8 cellular contexts compared by ENCODE assay signal in the genomic region with DNA sequence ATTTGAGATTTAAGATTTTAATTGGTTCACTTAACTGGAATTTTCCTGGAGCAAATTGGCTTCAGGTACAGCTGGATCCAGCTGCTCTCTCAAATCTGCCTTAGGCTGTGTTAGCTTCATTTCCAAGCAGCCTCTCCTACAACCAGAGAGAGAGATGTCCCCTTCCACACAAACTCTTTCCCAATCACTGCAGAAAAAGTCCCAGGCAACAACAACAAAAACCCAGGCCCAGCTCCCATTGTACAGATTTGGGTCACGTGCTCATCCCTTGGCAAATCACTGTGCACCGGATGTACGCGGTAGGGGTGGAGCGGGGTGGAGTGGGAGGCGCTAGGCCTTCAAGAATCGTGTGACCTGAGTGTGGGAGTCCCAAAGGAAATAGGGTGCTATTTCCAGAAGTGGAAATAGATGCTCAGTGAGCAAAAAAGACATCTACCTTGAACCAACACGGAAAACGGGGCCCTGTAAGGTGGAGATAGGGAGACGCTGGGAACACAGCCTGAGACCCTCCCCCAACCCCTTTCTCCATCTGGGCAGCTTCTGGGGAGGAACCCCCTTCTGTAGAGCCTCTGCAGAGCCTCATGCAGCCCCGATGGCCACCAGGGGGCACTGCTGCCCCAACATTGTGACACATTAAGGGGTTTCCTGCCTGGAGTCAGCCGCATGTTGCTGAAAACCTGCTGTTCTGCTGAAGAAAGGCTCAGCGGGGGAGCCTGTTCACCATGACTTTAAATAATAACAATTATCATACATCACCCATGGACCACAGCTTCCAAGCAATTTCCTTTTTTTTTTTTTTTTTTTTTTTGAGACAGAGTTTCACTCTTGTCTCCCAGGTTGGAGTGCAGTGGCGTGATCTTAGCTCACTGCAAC. TPM values are rescaled to one million over a fixed set of nuclear protein-coding genes. Genes with fewer than 3 reads are reported as not detected.
DNase-seq lines count a peak whose midpoint lies in the region; ATAC-seq and TF ChIP-seq lines count a peak whose summit lies in the region.

No MANE protein-coding gene starts in this region.

- peak overlapping the region in 1 of 7 donors; percentile 57 for H3K27ac Mint-ChIP-seq in CD14-positive monocyte

- H3K9me3 ChIP-seq in SJCRH30 (replicated peaks), result no peaks in the 10 kb centered on the region

- ATAC-seq in GM19468 (IDR thresholded peaks at IDR 0.05; ENCODE audit: extremely low read depth, unreplicated experiment), result peak; percentile 58

- no peak overlapping the region for H3K4me3 Mint-ChIP-seq in CD14-positive monocyte

- H3K36me3 Mint-ChIP-seq in CD14-positive monocyte, result no peaks in the 10 kb centered on the region

- DNase-seq in CD14-positive monocyte (ENCODE audit: low spot score), result peak; percentile 74
- DNase-seq in SJCRH30, result peak; percentile 82 to 90
- peak; percentile 95 for DNase-seq in activated effector memory CD4-positive, alpha-beta T cell treated with anti-CD3 and anti-CD28 coated beads, Interleukin-2, amount 50 U/mL, for 16 hours
- peak; percentile 71 to 93 for DNase-seq in foreskin fibroblast
- DNase-seq in nucleus accumbens (lab: John Stamatoyannopoulos, UW), result peak in 54 of 56 donors; percentile 23 to 94 (median 71)

- H3K27ac ChIP-seq in SJCRH30, result no peak overlapping the region
- peak overlapping the region; percentile 78 for H3K27ac ChIP-seq in temporal lobe (ENCODE audit: low read depth, low read length)

- no peaks in the 10 kb centered on the region for H3K36me3 ChIP-seq in SJCRH30

- TF ChIP-seq CTCF in CD14-positive monocyte (IDR thresholded peaks at IDR 0.05) (peak; percentile 85), LNCAP (IDR thresholded peaks at IDR 0.05) (peak; percentile 92), foreskin fibroblast (IDR thresholded peaks at IDR 0.05; ENCODE audit: low read depth, low read length) (peak; percentile 94)

- intact Hi-C loops in CD14-positive monocyte (cut with micrococcal nuclease), result loop anchor here in 1 of 2 donors (5.0 kb wide), 1 partner anchor 70 kb away; the partner anchor contains the start of genes FXYD1 and LGI4

- peaks cover 7% of the 10 kb centered on the region for H3K4me1 Mint-ChIP-seq in CD14-positive monocyte

- peaks cover 5% of the 10 kb centered on the region for H3K4me1 ChIP-seq in SJCRH30

- peaks cover 2 to 10% (median 4%) of the 10 kb centered on the region in 3 donors for H3K27me3 Mint-ChIP-seq in CD14-positive monocyte (ENCODE audit: low read depth in 3 of 3)

- no peak overlapping the region for H3K4me3 ChIP-seq in SJCRH30
- no peak overlapping the region for H3K4me3 ChIP-seq in foreskin fibroblast (ENCODE audit: low read depth in 1 of 2, low read length in 2 of 2)

- H3K27me3 ChIP-seq in SJCRH30, result no peaks in the 10 kb centered on the region

- H3K9me3 Mint-ChIP-seq in CD14-positive monocyte, result peaks cover 7 to 17% (median 13%) of the 10 kb centered on the region in 7 donors

RNA-seq across cellular contexts. Expression of gene HPN, which starts 25.4 kb away (rescaled TPM):
- not detected for polyA plus RNA-seq in CD14-positive monocyte
- total RNA-seq in SJCRH30 (2014; rRNA removed; shearing (Covaris generic)), result not detected in 2 replicates
- not detected for total RNA-seq in temporal lobe

RNA-seq across cellular contexts. Expression of gene SCN1B, which starts 36.7 kb away (rescaled TPM):
- under 1 TPM in 1 of 2 donors, not detected in 1; 0.08 TPM for polyA plus RNA-seq in CD14-positive monocyte
- 1.2 and 2.3 TPM in 2 replicates for total RNA-seq in SJCRH30 (2014; rRNA removed; shearing (Covaris generic))
- 0.49 TPM for total RNA-seq in temporal lobe

RNA-seq across cellular contexts. Expression of gene FXYD3, which starts 48.7 kb away (rescaled TPM):
- polyA plus RNA-seq in CD14-positive monocyte, result not detected
- not detected in 2 replicates for total RNA-seq in SJCRH30 (2014; rRNA removed; shearing (Covaris generic))
- total RNA-seq in temporal lobe, result not detected
